1 cellular context compared by ENCODE assay signal in genomic region chr9:93594041-93594756, GRCh38.
A peak's percentile ranks its signal among the peaks of the same experiment; 100 is the strongest.
TF ChIP-seq lines count a peak whose summit lies in the region.

No MANE protein-coding gene starts in this region.

TF ChIP-seq in K562, 482 proteins besides CTCF, POLR2A, EP300 and RAD21 (continued from another document):
- TF ChIP-seq MITF (IDR thresholded peaks at IDR 0.05) (0 out of 2 replicates have a peak, but pooled peaks have one; percentile 38), SAP30 (IDR thresholded peaks at IDR 0.05; ENCODE audit: borderline replicate concordance, insufficient read depth, low read depth, low read length, poor library complexity, severe bottlenecking) (no peak), ETV1 (tag; conservative IDR thresholded peaks at IDR 0.05; ENCODE audit: low read depth) (peak; percentile 90), MAZ (CRISPR knock-in tag; conservative IDR thresholded peaks at IDR 0.05 in 1 of 2, IDR thresholded peaks at IDR 0.05 in 1 of 2) (peak in 1 of 2 experiments; percentile 39; a peak in 1 of 4 replicates), SMARCA4 (IDR thresholded peaks at IDR 0.05) (peak; percentile 33; the same call in 1 of the 2 replicates), MEIS2 (IDR thresholded peaks at IDR 0.05; ENCODE audit: partially characterized antibody) (peak; percentile 11), GABPA (tag; conservative IDR thresholded peaks at IDR 0.05; ENCODE audit: low read depth) (peak; percentile 70), GABPB2 (CRISPR knock-in tag; conservative IDR thresholded peaks at IDR 0.05) (no peak), ZFP30 (CRISPR knock-in tag; IDR thresholded peaks at IDR 0.05; ENCODE audit: borderline replicate concordance) (no peak), TFAP4 (CRISPR knock-in tag; IDR thresholded peaks at IDR 0.05; ENCODE audit: borderline replicate concordance) (peak; percentile 29; the same call in 1 of the 2 replicates), ZNF395 (CRISPR knock-in tag; IDR thresholded peaks at IDR 0.05) (no peak; the same call in 1 of the 2 replicates), VEZF1 (CRISPR knock-in tag; IDR thresholded peaks at IDR 0.05) (peak; percentile 81), PBX2 (CRISPR knock-in tag; IDR thresholded peaks at IDR 0.05; ENCODE audit: low read depth) (no peak), PBX2 (tag; conservative IDR thresholded peaks at IDR 0.05; ENCODE audit: low read depth) (0 out of 2 replicates have a peak, but pooled peaks have one; percentile 4), ETV5 (CRISPR knock-in tag; IDR thresholded peaks at IDR 0.05; ENCODE audit: low read depth) (peak; percentile 80), RBFOX2 (IDR thresholded peaks at IDR 0.05; ENCODE audit: low read depth, low read length) (peak; percentile 30; the same call in 1 of the 2 replicates), TEAD1 (CRISPR knock-in tag; IDR thresholded peaks at IDR 0.05) (peak; percentile 32 to 59; a peak in 1 of 4 replicates), ARID1B (IDR thresholded peaks at IDR 0.05) (0 out of 2 replicates have a peak, but pooled peaks have one; percentile 16), RAD51 (IDR thresholded peaks at IDR 0.05; ENCODE audit: borderline replicate concordance, low read depth) (peak; percentile 12; the same call in 1 of the 2 replicates), MYC (IDR thresholded peaks at IDR 0.05; ENCODE audit: low read depth, low read length) (peak; percentile 15; the same call in 1 of the 2 replicates), MYC (CRISPR knock-in tag; IDR thresholded peaks at IDR 0.05; ENCODE audit: borderline replicate concordance, low read depth) (no peak), NRF1 (conservative IDR thresholded peaks at IDR 0.05 in 1 of 2, IDR thresholded peaks at IDR 0.05 in 1 of 2) (0 out of 4 replicates have a peak, but pooled peaks of 1 of the 2 experiments have one; percentile 26), KLF1 (tag; IDR thresholded peaks at IDR 0.05) (peak; percentile 100), ATF1 (CRISPR knock-in tag; IDR thresholded peaks at IDR 0.05) (no peak), ATF1 (tag; IDR thresholded peaks at IDR 0.05) (peak; percentile 21; the same call in 1 of the 2 replicates), TEAD4 (IDR thresholded peaks at IDR 0.05; ENCODE audit: low read length) (peak; percentile 70), TEAD4 (CRISPR knock-in tag; IDR thresholded peaks at IDR 0.05; ENCODE audit: borderline replicate concordance) (no peak), RCOR1 (IDR thresholded peaks at IDR 0.05; ENCODE audit: borderline replicate concordance in 1 of 2, low read depth in 2 of 2, low read length in 2 of 2) (0 out of 4 replicates have a peak, but pooled peaks of 1 of the 2 experiments have one; percentile 36), NFIC (IDR thresholded peaks at IDR 0.05) (peak; percentile 24; the same call in 1 of the 2 replicates), UBTF (IDR thresholded peaks at IDR 0.05; ENCODE audit: borderline replicate concordance in 1 of 2, low read depth in 2 of 2, low read length in 2 of 2) (0 out of 4 replicates have a peak, but pooled peaks of 1 of the 2 experiments have one; percentile 37), TOE1 (IDR thresholded peaks at IDR 0.05; ENCODE audit: borderline replicate concordance) (0 out of 2 replicates have a peak, but pooled peaks have one; percentile 23), TOE1 (CRISPR knock-in tag; IDR thresholded peaks at IDR 0.05; ENCODE audit: borderline replicate concordance, low read depth) (no peak), SUPT5H (IDR thresholded peaks at IDR 0.05) (no peak), PRMT5 (CRISPR knock-in tag; IDR thresholded peaks at IDR 0.05) (no peak), SP2 (IDR thresholded peaks at IDR 0.05; ENCODE audit: extremely low read depth, low read depth, low read length, poor library complexity, severe bottlenecking) (no peak), EGR1 (conservative IDR thresholded peaks at IDR 0.05) (peak; percentile 47; the same call in 1 of the 2 replicates), TEAD2 (tag; IDR thresholded peaks at IDR 0.05) (peak; percentile 79; the same call in 1 of the 2 replicates), BHLHE40 (IDR thresholded peaks at IDR 0.05; ENCODE audit: low read length) (peak; percentile 21; the same call in 1 of the 2 replicates), PKNOX1 (IDR thresholded peaks at IDR 0.05) (peak; percentile 67), SFPQ (IDR thresholded peaks at IDR 0.05; ENCODE audit: low read depth, low read length) (no peak), JUND (IDR thresholded peaks at IDR 0.05; ENCODE audit: borderline replicate concordance, low read depth, low read length) (peak; percentile 42; the same call in 1 of the 2 replicates), JUND (tag; IDR thresholded peaks at IDR 0.05; ENCODE audit: borderline replicate concordance, low read depth, low read length) (no peak; the same call in 2 of the 3 replicates), PRDM10 (IDR thresholded peaks at IDR 0.05; ENCODE audit: partially characterized antibody) (peak; percentile 71), CTBP1 (IDR thresholded peaks at IDR 0.05; ENCODE audit: borderline replicate concordance) (peak; percentile 80)
